Comparison of ENCODE assay signal across 8 cellular contexts in the genomic region with DNA sequence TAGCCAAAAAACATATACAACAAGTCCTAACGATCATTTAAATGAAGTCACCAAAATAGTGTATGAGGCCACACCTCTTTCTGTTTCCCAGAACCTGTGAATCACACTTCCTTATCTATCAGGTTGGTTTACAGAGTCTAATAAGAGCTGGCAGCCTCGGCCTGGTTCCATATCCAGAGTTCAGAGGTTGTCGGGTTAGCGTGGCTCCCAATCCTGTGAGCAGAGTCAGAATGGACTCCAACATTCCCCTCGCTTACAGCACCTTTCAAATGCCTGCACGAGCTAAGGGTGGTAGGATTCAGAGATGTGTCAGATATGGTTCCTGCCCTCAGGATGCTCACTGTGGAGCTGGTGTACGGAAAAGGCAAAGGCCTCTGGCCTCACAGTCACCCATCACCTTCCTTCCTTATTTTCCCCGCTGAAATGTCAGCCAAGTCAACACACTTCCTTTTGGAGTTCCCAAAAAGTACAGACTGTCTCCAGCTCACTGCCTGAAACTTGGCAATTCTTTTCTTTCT. TPM values are rescaled to one million over a fixed set of nuclear protein-coding genes. Genes with fewer than 3 reads are reported as not detected.
DNase-seq lines count a peak whose midpoint lies in the region; ATAC-seq and TF ChIP-seq lines count a peak whose summit lies in the region.

No MANE protein-coding gene starts in this region.

- no peaks in the 10 kb centered on the region for H3K36me3 ChIP-seq in testis (ENCODE audit: low read depth, missing control alignments)

- 61 to 76% methylated on average over 5 to 8 of the region's 8 CpGs for WGBS in testis, 2 donors

- no peaks in the 10 kb centered on the region for H3K9me3 Mint-ChIP-seq in CD14-positive monocyte

- H3K4me3 Mint-ChIP-seq in CD14-positive monocyte: peak overlapping the region in 1 of 2 donors; percentile 39

- TF ChIP-seq POLR2A in testis (IDR thresholded peaks at IDR 0.05): no peak

- peak overlapping the region in 5 of 7 donors; percentile 8 to 80 (median 67) for H3K27ac Mint-ChIP-seq in CD14-positive monocyte

- TF ChIP-seq CTCF in CD14-positive monocyte (IDR thresholded peaks at IDR 0.05) (no peak), testis (IDR thresholded peaks at IDR 0.05) (no peak)

- H3K4me3 ChIP-seq in testis: no peak overlapping the region

- H3K36me3 Mint-ChIP-seq in CD14-positive monocyte: peaks cover 17 to 30% of the 10 kb centered on the region in 2 donors

- no peaks in the 10 kb centered on the region for H3K27me3 Mint-ChIP-seq in CD14-positive monocyte (ENCODE audit: low read depth in 3 of 3)

- in situ Hi-C loops in KBM-7 (cut with MboI; ENCODE audit: low pct_unique_long_range_greater_than_20kb, low sequenced_read_pairs): no loop called here

- no peaks in the 10 kb centered on the region for H3K9me3 ChIP-seq in testis

- peaks cover 38% of the 10 kb centered on the region for H3K4me1 Mint-ChIP-seq in CD14-positive monocyte

- ATAC-seq in HG03139 (IDR thresholded peaks at IDR 0.05; ENCODE audit: unreplicated experiment) (no peak), HG02970 (IDR thresholded peaks at IDR 0.05; ENCODE audit: low FRiP score, unreplicated experiment) (no peak)

- DNase-seq in CD14-positive monocyte (ENCODE audit: low spot score) (no peak), KBM-7 (peak; percentile 43), amniotic epithelial cell (ENCODE audit: low read depth) (peak; percentile 39), lung microvascular endothelial cell (ENCODE audit: low read depth in 2 of 2) (peak; percentile 73 to 77), testis (no peak), COLO668 (lab: John Stamatoyannopoulos, UW; ENCODE audit: unreplicated experiment) (no peak)

- H3K27me3 ChIP-seq in testis: no peaks in the 10 kb centered on the region

- H3K27ac ChIP-seq in testis: peak overlapping the region in 1 of 2 donors; percentile 50

- H3K4me1 ChIP-seq in testis: no peaks in the 10 kb centered on the region

- intact Hi-C loops in CD14-positive monocyte (cut with micrococcal nuclease): loop anchor here in 1 of 2 donors (10.0 kb wide), 1 partner anchor 287 kb away; the partner anchor contains the start of gene TASOR2
- intact Hi-C loops in testis (cut with DNase I; ENCODE audit: low total_unique reads): no loop called here

RNA-seq across cellular contexts. Expression of gene IL15RA, which starts 6.0 kb away (rescaled TPM):
- polyA plus RNA-seq in CD14-positive monocyte (10 to 100 TPM; 12.4 to 12.6 TPM), testis (ENCODE audit: insufficient read depth, low read depth, low replicate concordance) (15.6 TPM)
- total RNA-seq in lung microvascular endothelial cell (8.5 and 12.3 TPM in 2 replicates), testis (10 to 100 TPM; 18.3 to 21.9 TPM)

Comparison
In these comparisons a context has a peak if more than half of its experiments do, and no peak if none do; other contexts are left out.
1. DNase-seq: peak in KBM-7 (single experiment), amniotic epithelial cell (single experiment) and lung microvascular endothelial cell (2 of 2); none in CD14-positive monocyte (single experiment), testis (single experiment) and COLO668 (single experiment).